ENCODE assay signal across 12 cellular contexts in genomic region chr17:81558941-81559806, GRCh38. TPM values are rescaled to one million over a fixed set of nuclear protein-coding genes. Genes with fewer than 3 reads are reported as not detected.
DNase-seq lines count a peak whose midpoint lies in the region; ATAC-seq and TF ChIP-seq lines count a peak whose summit lies in the region.
"Had no signal": no experiment of that assay in that cellular context is flagged by ENCODE, and none has a peak within 500 bp of the region (broad histone marks: within the 10 kb centered on the region; RNA-seq: fewer than 3 reads in every experiment).

No MANE protein-coding gene starts in this region.

- CTCF ChIA-PET in AG04449 (lab: Yijun Ruan, JAX) (interaction anchor here (0.8 to 3.4 kb wide), 7 partner anchors 20 to 75 kb away, joined by 3 to 17 read pairs (median 4); no protein-coding TSS in a partner anchor), HEK293 (lab: Yijun Ruan, JAX) (interaction anchor here (0.6 to 1.6 kb wide), 2 partner anchors 25 to 42 kb away, joined by 4 to 5 read pairs; no protein-coding TSS in a partner anchor)

- H3K4me3 ChIP-seq in AG04449 (ENCODE audit: low read depth, low read length) (no peak overlapping the region), HEK293 (ENCODE audit: low read depth, low read length) (no peak overlapping the region), right cardiac atrium (ENCODE audit: low read length) (no peak overlapping the region)

- H3K4me1 ChIP-seq in HEK293 (ENCODE audit: control insufficient read depth, insufficient read depth, low read length) (peaks cover 3% of the 10 kb centered on the region), right cardiac atrium (ENCODE audit: control insufficient read depth, insufficient read depth, low read length) (peaks cover 4% of the 10 kb centered on the region)

- DNase-seq in AG04449 (ENCODE audit: low read depth, low spot score) = no peak
- peak in 2 of 3 donors; percentile 65 to 68 for DNase-seq in right cardiac atrium
- DNase-seq in DMS79 (lab: John Stamatoyannopoulos, UW) = no peak
- no peak for DNase-seq in epidermal melanocyte (ENCODE audit: insufficient read length, low spot score)
- DNase-seq: CD8-positive, alpha-beta T cell; cortex of kidney; Karpas-422; NCI-H748 treated with DMSO at 0.1 percent for 48 hours had no signal

- POLR2A ChIA-PET in AG04449 (lab: Yijun Ruan, JAX) = interaction anchor here (0.7 kb wide), 1 partner anchor 44 kb away, joined by 3 read pairs; no protein-coding TSS in a partner anchor
- POLR2A ChIA-PET in HEK293 (lab: Yijun Ruan, JAX) = interaction anchor here (0.6 to 4.0 kb wide), 4 partner anchors 7 to 462 kb away, joined by 3 to 16 read pairs (median 4); no protein-coding TSS in a partner anchor

- H3K27me3 ChIP-seq in right cardiac atrium (ENCODE audit: control insufficient read depth, insufficient read depth) = no peaks in the 10 kb centered on the region

- ATAC-seq in right cardiac atrium (peak; percentile 27 to 63), HG02973 (IDR thresholded peaks at IDR 0.05; ENCODE audit: unreplicated experiment) (no peak)
- ATAC-seq in activated CD4-positive, CD25-positive, alpha-beta regulatory T cell treated with anti-CD3 and anti-CD28 coated beads, Interleukin-2, amount 50 U/mL, for 24 hours = no peak
- ATAC-seq: CD8-positive, alpha-beta T cell had no signal

- H3K36me3 ChIP-seq in HEK293 (ENCODE audit: control insufficient read depth in 2 of 2, insufficient read depth in 1 of 2, low read length in 2 of 2) = peaks cover 49 to 80% of the 10 kb centered on the region in 2 experiments

- 59% methylated on average over 27 of the region's 27 CpGs for WGBS in right cardiac atrium

- H3K27ac ChIP-seq in HEK293 (ENCODE audit: extremely low read depth, low read depth, low read length) = no peak overlapping the region
- H3K27ac ChIP-seq in VCaP = no peak overlapping the region
- H3K27ac ChIP-seq in right cardiac atrium (ENCODE audit: low read length) = peak overlapping the region; percentile 25

- TF ChIP-seq CTCF in AG04449 (IDR thresholded peaks at IDR 0.05; ENCODE audit: insufficient read depth, low read length, missing control alignments) (peak; percentile 39), HEK293 (tag by site-specific recombination; IDR thresholded peaks at IDR 0.05) (peak; percentile 86), VCaP (conservative IDR thresholded peaks at IDR 0.05) (peak; percentile 26)

- H3K9me3 ChIP-seq in HEK293 (ENCODE audit: control insufficient read depth, insufficient read depth, low read depth, low read length) (no peaks in the 10 kb centered on the region), right cardiac atrium (ENCODE audit: control insufficient read depth, low read length) (no peaks in the 10 kb centered on the region)

- intact Hi-C loops in right cardiac atrium (cut with DNase I) = no loop called here

TF ChIP-seq in HEK293, 187 proteins besides CTCF, POLR2A, EP300 and RAD21:
- TF ChIP-seq ZNF169 (tag by site-specific recombination; IDR thresholded peaks at IDR 0.05) (no peak), ZIC2 (tag by site-specific recombination; IDR thresholded peaks at IDR 0.05) (peak; percentile 69), EGR2 (tag by site-specific recombination; IDR thresholded peaks at IDR 0.05; ENCODE audit: low read depth) (peak; percentile 93), ZFHX2 (tag by site-specific recombination; conservative IDR thresholded peaks at IDR 0.05) (peak; percentile 96)

RNA-seq across cellular contexts. Expression of gene FAAP100, which starts 7.0 kb away (rescaled TPM):
- total RNA-seq in right cardiac atrium = 10 to 100 TPM; 12.0 to 15.3 (median 13.5) TPM
- polyA plus RNA-seq in right cardiac atrium = 13.0 TPM

RNA-seq across cellular contexts. Expression of gene FSCN2, which starts 31.0 kb away (rescaled TPM):
- total RNA-seq in right cardiac atrium = under 1 TPM; 0.45 to 0.63 (median 0.53) TPM
- polyA plus RNA-seq in right cardiac atrium = 0.48 TPM

RNA-seq across cellular contexts. Expression of gene ACTG1, which starts 46.6 kb away (rescaled TPM):
- 100 to 1,000 TPM; 347 to 772 (median 510) TPM for total RNA-seq in right cardiac atrium
- 410 TPM for polyA plus RNA-seq in right cardiac atrium

Comparison
In these comparisons a context has a peak if more than half of its experiments do, and no peak if none do; other contexts are left out.
1. DNase-seq: peak in right cardiac atrium (2 of 3); none in AG04449 (single experiment), DMS79 (single experiment) and epidermal melanocyte (single experiment).
2. CTCF ChIP-seq: peak in every context shown above with its lines; median percentile 86 in HEK293; 39 in AG04449; 26 in VCaP.
3. ATAC-seq: peak in right cardiac atrium (2 of 2); none in activated CD4-positive, CD25-positive, alpha-beta regulatory T cell treated with anti-CD3 and anti-CD28 coated beads, Interleukin-2, amount 50 U/mL, for 24 hours (0 of 2) and HG02973 (single experiment).